ENCODE assay signal across 25 cellular contexts in the genomic region with DNA sequence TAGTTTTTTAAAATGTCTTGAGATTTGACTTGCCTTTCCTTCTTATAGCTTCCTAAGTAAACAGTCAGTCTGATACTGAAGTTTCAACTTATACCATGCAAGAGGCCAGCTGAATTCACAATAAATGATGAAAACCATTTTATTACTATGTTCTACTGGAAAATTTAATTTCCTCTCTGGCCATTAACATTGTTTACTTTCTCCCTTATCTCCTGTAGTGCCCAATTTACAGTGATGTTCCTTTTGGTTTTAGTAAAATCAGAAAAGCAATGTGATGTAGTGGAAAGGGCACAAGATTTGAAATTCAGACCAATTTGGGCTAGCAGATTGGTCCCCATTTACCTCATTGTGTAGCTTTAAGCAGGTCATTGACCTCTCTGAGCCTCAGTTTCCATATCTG.
"Had no signal": no experiment of that assay in that cellular context is flagged by ENCODE, and none has a peak within 500 bp of the region (broad histone marks: within the 10 kb centered on the region; RNA-seq: fewer than 3 reads in every experiment).

No MANE protein-coding gene starts in this region.

- H3K9me3 Mint-ChIP-seq: activated B cell treated with CpG ODN at 0.5 μM for 24 hours; activated CD4-positive, alpha-beta memory T cell treated with anti-CD3 and anti-CD28 coated beads, Interleukin-2, amount 10 ng/mL, durations not matched to agents 7 days and 5 days; activated naive CD8-positive, alpha-beta T cell treated with anti-CD3 and anti-CD28 coated beads, Interleukin-2, amount 10 ng/mL, durations not matched to agents 7 days and 5 days; activated T-cell treated with anti-CD3 and anti-CD28 coated beads, Interleukin-2, amount 50 U/mL, for 72 hours; activated T-helper 2 cell treated with anti-CD3 and anti-CD28 coated beads, Interferon-gamma antibody, Interleukin-2, Interleukin-4, amounts not matched to agents 10 μg/mL and 5 μg/mL and 100 μg/mL, durations not matched to agents 14 hours and 24 hours and 36 hours; brain; central memory CD8-positive, alpha-beta T cell had no signal

- H3K27me3 Mint-ChIP-seq: activated B cell treated with CpG ODN at 0.5 μM for 24 hours; activated CD4-positive, alpha-beta memory T cell treated with anti-CD3 and anti-CD28 coated beads, Interleukin-2, amount 10 ng/mL, durations not matched to agents 7 days and 5 days; activated naive CD8-positive, alpha-beta T cell treated with anti-CD3 and anti-CD28 coated beads, Interleukin-2, amount 10 ng/mL, durations not matched to agents 7 days and 5 days; central memory CD8-positive, alpha-beta T cell; T-helper 17 cell had no signal

- H3K4me1 Mint-ChIP-seq: activated B cell treated with CpG ODN at 0.5 μM for 24 hours; activated CD4-positive, alpha-beta memory T cell treated with anti-CD3 and anti-CD28 coated beads, Interleukin-2, amount 10 ng/mL, durations not matched to agents 7 days and 5 days; activated naive CD8-positive, alpha-beta T cell treated with anti-CD3 and anti-CD28 coated beads, Interleukin-2, amount 10 ng/mL, durations not matched to agents 7 days and 5 days; brain; central memory CD8-positive, alpha-beta T cell; T-helper 17 cell had no signal

- H3K4me3 ChIP-seq: adrenal gland, K562 had no signal

- DNase-seq: activated B cell treated with CpG ODN at 0.5 μM for 24 hours; activated CD4-positive, alpha-beta memory T cell treated with anti-CD3 and anti-CD28 coated beads, Interleukin-2, amount 10 ng/mL, durations not matched to agents 7 days and 5 days; activated CD4-positive, alpha-beta T cell treated with anti-CD3 and anti-CD28 coated beads for 1 hour; activated CD4-positive, alpha-beta T cell treated with anti-CD3 and anti-CD28 coated beads, Interleukin-2, amount 50 U/mL, for 1 hour; activated CD8-positive, alpha-beta memory T cell treated with anti-CD3 and anti-CD28 coated beads, Interleukin-2, amount 50 U/mL, for 4 hours; activated gamma-delta T cell treated with Interleukin-2 at 50 U/mL for 16 hours; activated naive CD4-positive, alpha-beta T cell treated with anti-CD3 and anti-CD28 coated beads, Interleukin-2, amount 50 U/mL, for 16 hours; activated naive CD8-positive, alpha-beta T cell treated with anti-CD3 and anti-CD28 coated beads, Interleukin-2, amount 10 ng/mL, durations not matched to agents 7 days and 5 days; activated T-cell treated with anti-CD3 and anti-CD28 coated beads, Interleukin-2, amount 50 U/mL, for 72 hours; adrenal gland; aorta; Karpas-422; MM.1S; NCI-H1105; NCI-H1436; NCI-H1694 treated with DMSO at 0.1 percent for 48 hours; NCI-H2029 treated with DMSO at 0.1 percent for 48 hours; NCI-H510A treated with DMSO at 0.1 percent for 48 hours; SIG-M5; T-helper 17 cell; T-helper 9 cell had no signal

- H3K4me3 Mint-ChIP-seq: activated B cell treated with CpG ODN at 0.5 μM for 24 hours; activated CD4-positive, alpha-beta memory T cell treated with anti-CD3 and anti-CD28 coated beads, Interleukin-2, amount 10 ng/mL, durations not matched to agents 7 days and 5 days; activated naive CD8-positive, alpha-beta T cell treated with anti-CD3 and anti-CD28 coated beads, Interleukin-2, amount 10 ng/mL, durations not matched to agents 7 days and 5 days; activated T-cell treated with anti-CD3 and anti-CD28 coated beads, Interleukin-2, amount 50 U/mL, for 72 hours; brain; central memory CD8-positive, alpha-beta T cell; T-helper 17 cell had no signal

- H3K9me3 ChIP-seq: adrenal gland had no signal

- H3K36me3 ChIP-seq: adrenal gland had no signal

- H3K27ac ChIP-seq: adrenal gland had no signal

- H3K4me1 ChIP-seq: adrenal gland had no signal

- H3K27ac Mint-ChIP-seq: activated B cell treated with CpG ODN at 0.5 μM for 24 hours; activated CD4-positive, alpha-beta memory T cell treated with anti-CD3 and anti-CD28 coated beads, Interleukin-2, amount 10 ng/mL, durations not matched to agents 7 days and 5 days; activated naive CD8-positive, alpha-beta T cell treated with anti-CD3 and anti-CD28 coated beads, Interleukin-2, amount 10 ng/mL, durations not matched to agents 7 days and 5 days; activated T-cell treated with anti-CD3 and anti-CD28 coated beads, Interleukin-2, amount 50 U/mL, for 72 hours; activated T-helper 2 cell treated with anti-CD3 and anti-CD28 coated beads, Interferon-gamma antibody, Interleukin-2, Interleukin-4, amounts not matched to agents 10 μg/mL and 5 μg/mL and 100 μg/mL, durations not matched to agents 14 hours and 24 hours and 36 hours; brain; T-helper 17 cell had no signal
